ENCODE assay signal across 18 cellular contexts in genomic region chr15:42385980-42386695, GRCh38. TPM values are rescaled to one million over a fixed set of nuclear protein-coding genes. Genes with fewer than 3 reads are reported as not detected.
DNase-seq lines count a peak whose midpoint lies in the region; ATAC-seq, FAIRE-seq and TF ChIP-seq lines count a peak whose summit lies in the region.
"Had no signal": no experiment of that assay in that cellular context is flagged by ENCODE, and none has a peak within 500 bp of the region (broad histone marks: within the 10 kb centered on the region; RNA-seq: fewer than 3 reads in every experiment).

No MANE protein-coding gene starts in this region.

- CTCF ChIA-PET in H1 (lab: Charles Lee; ENCODE audit: partially characterized antibody): interaction anchor here (0.6 to 5.7 kb wide), 32 partner anchors 7 to 316 kb away, joined by 3 to 34 read pairs (median 4); partner anchors contain the start of genes GANC, PLA2G4F, TMEM87A and VPS39

- H3K79me1 ChIP-seq in H1 (ENCODE audit: low read depth, low read length): no peaks in the 10 kb centered on the region

- H3K9me3 ChIP-seq in BLaER1 (no peaks in the 10 kb centered on the region), HUES6 (ENCODE audit: control insufficient read depth, insufficient read depth, low read depth, low read length) (no peaks in the 10 kb centered on the region), H1 (ENCODE audit: insufficient read depth in 2 of 2, low read depth in 1 of 2, low read length in 1 of 2) (no peaks in the 10 kb centered on the region), mucosa of descending colon (no peaks in the 10 kb centered on the region)
- H3K9me3 ChIP-seq: MG63, SJSA1, uterus had no signal

- H3K27ac Mint-ChIP-seq in progenitor cell of endocrine pancreas: no peak overlapping the region
- no peak overlapping the region for H3K27ac Mint-ChIP-seq in activated T-helper 2 cell treated with anti-CD3 and anti-CD28 coated beads, Interferon-gamma antibody, Interleukin-2, Interleukin-4, amounts not matched to agents 10 μg/mL and 5 μg/mL and 100 μg/mL, durations not matched to agents 14 hours and 24 hours and 36 hours
- H3K27ac Mint-ChIP-seq: activated CD4-positive, alpha-beta T cell treated with anti-CD3 and anti-CD28 coated beads for 36 hours; CD4-positive, alpha-beta memory T cell; HFFc6 had no signal

- no peak for TF ChIP-seq EP300 in H1 (IDR thresholded peaks at IDR 0.05; ENCODE audit: borderline replicate concordance in 1 of 2, low read depth in 2 of 2, low read length in 2 of 2)

- peak overlapping the region; percentile 3; the same call in 1 of the 2 replicates for H2BK20ac ChIP-seq in H1 (ENCODE audit: low read length)

- no peak overlapping the region for H2AK5ac ChIP-seq in H1 (ENCODE audit: low read depth, low read length)

- WGBS in H1 (ENCODE audit: extremely low coverage in 1 of 2, insufficient coverage in 1 of 2, insufficient read length in 1 of 2, insufficient replicate concordance in 2 of 2, low coverage in 1 of 2, low lambda C conversion rate in 2 of 2, missing lambda C conversion rate in 1 of 2), 2 experiments: 92% methylated on average over 12 of the region's 12 CpGs; no CpG with 5 or more reads in 1 of the 2 experiments

- peak overlapping the region; percentile 82 for H3K4me2 ChIP-seq in BLaER1
- H3K4me2 ChIP-seq in H1 (ENCODE audit: insufficient read depth in 1 of 2, low read depth in 2 of 2, low read length in 2 of 2): no peak overlapping the region

- H3K79me2 ChIP-seq in H1 (ENCODE audit: control insufficient read depth in 1 of 2, insufficient read depth in 2 of 2, low read length in 2 of 2): no peaks in the 10 kb centered on the region

- no peaks in the 10 kb centered on the region for H3K23me2 ChIP-seq in H1 (ENCODE audit: low read depth, low read length)

- H3K4me3 ChIP-seq in BLaER1: peak overlapping the region; percentile 43
- no peak overlapping the region for H3K4me3 ChIP-seq in HUES6 (ENCODE audit: low read depth, low read length)
- H3K4me3 ChIP-seq in H1 (ENCODE audit: extremely low read depth in 1 of 4, insufficient read depth in 2 of 4, low read depth in 3 of 4, low read length in 4 of 4): no peak overlapping the region
- H3K4me3 ChIP-seq in mucosa of descending colon: no peak overlapping the region
- no peak overlapping the region for H3K4me3 ChIP-seq in H7 (ENCODE audit: insufficient read depth, low read depth, low read length)
- H3K4me3 ChIP-seq: MG63, SJSA1, uterus had no signal

- H2BK120ac ChIP-seq in H1 (replicated peaks; ENCODE audit: low read depth, low read length): no peak overlapping the region

- no peak overlapping the region for H3K4ac ChIP-seq in H1 (replicated peaks; ENCODE audit: insufficient read length, low read depth, low read length)

- no peaks in the 10 kb centered on the region for H3K36me3 Mint-ChIP-seq in progenitor cell of endocrine pancreas (ENCODE audit: insufficient read depth)
- H3K36me3 Mint-ChIP-seq in activated T-helper 2 cell treated with anti-CD3 and anti-CD28 coated beads, Interferon-gamma antibody, Interleukin-2, Interleukin-4, amounts not matched to agents 10 μg/mL and 5 μg/mL and 100 μg/mL, durations not matched to agents 14 hours and 24 hours and 36 hours (ENCODE audit: low read depth): no peaks in the 10 kb centered on the region

- H3K27ac ChIP-seq in BLaER1 (peak overlapping the region; percentile 83), HUES6 (ENCODE audit: low read depth, low read length) (no peak overlapping the region), H1 (ENCODE audit: low read depth, low read length) (no peak overlapping the region)
- H3K27ac ChIP-seq: foreskin keratinocyte, SJSA1, uterus had no signal

- ATAC-seq in mucosa of descending colon (peak; percentile 13), HG03108 (IDR thresholded peaks at IDR 0.05; ENCODE audit: unreplicated experiment) (no peak)

- TF ChIP-seq CTCF in H1 (IDR thresholded peaks at IDR 0.05; ENCODE audit: control extremely low read depth in 1 of 3, insufficient read depth in 1 of 3, low read depth in 1 of 3, low read length in 3 of 3): no peak
- no peak for TF ChIP-seq CTCF in mucosa of descending colon (IDR thresholded peaks at IDR 0.05)
- no peak for TF ChIP-seq CTCF in progenitor cell of endocrine pancreas (IDR thresholded peaks at IDR 0.05; ENCODE audit: unreplicated experiment)

- no peak for FAIRE-seq in H1 (lab: Jason Lieb, UNC)
- FAIRE-seq: endometrium had no signal

- no peak overlapping the region for H2BK12ac ChIP-seq in H1 (ENCODE audit: low read depth, low read length)

- no peak for TF ChIP-seq POLR2A in H1 (IDR thresholded peaks at IDR 0.05; ENCODE audit: control extremely low read depth in 1 of 2, low read depth in 2 of 2, low read length in 2 of 2)

- H3K9ac ChIP-seq in BLaER1 (peak overlapping the region; percentile 61), HUES6 (ENCODE audit: low read length) (peak overlapping the region; percentile 5), H1 (replicated peaks in 1 of 4; ENCODE audit: extremely low read depth in 1 of 4, low read depth in 3 of 4, low read length in 3 of 4) (no peak overlapping the region)

- no peaks in the 10 kb centered on the region for H3K9me3 Mint-ChIP-seq in progenitor cell of endocrine pancreas (ENCODE audit: low read depth)
- H3K9me3 Mint-ChIP-seq in activated T-helper 2 cell treated with anti-CD3 and anti-CD28 coated beads, Interferon-gamma antibody, Interleukin-2, Interleukin-4, amounts not matched to agents 10 μg/mL and 5 μg/mL and 100 μg/mL, durations not matched to agents 14 hours and 24 hours and 36 hours: no peaks in the 10 kb centered on the region
- H3K9me3 Mint-ChIP-seq: CD4-positive, alpha-beta memory T cell; HFFc6 had no signal

- no peak overlapping the region; the same call in 1 of the 2 replicates for H4K8ac ChIP-seq in H1 (ENCODE audit: extremely low read depth, insufficient read depth, low read length)

- H3K4me1 Mint-ChIP-seq in progenitor cell of endocrine pancreas (ENCODE audit: low read depth): no peaks in the 10 kb centered on the region
- H3K4me1 Mint-ChIP-seq in activated T-helper 2 cell treated with anti-CD3 and anti-CD28 coated beads, Interferon-gamma antibody, Interleukin-2, Interleukin-4, amounts not matched to agents 10 μg/mL and 5 μg/mL and 100 μg/mL, durations not matched to agents 14 hours and 24 hours and 36 hours (ENCODE audit: low read depth): no peaks in the 10 kb centered on the region
- H3K4me1 Mint-ChIP-seq: activated CD4-positive, alpha-beta T cell treated with anti-CD3 and anti-CD28 coated beads for 36 hours; CD4-positive, alpha-beta memory T cell had no signal

- H3K23ac ChIP-seq in H1 (ENCODE audit: insufficient read length): no peak overlapping the region

- H4K20me1 ChIP-seq in BLaER1 (no peaks in the 10 kb centered on the region), H1 (replicated peaks in 1 of 2; ENCODE audit: control insufficient read depth in 1 of 2, insufficient read depth in 2 of 2, low read length in 2 of 2) (no peaks in the 10 kb centered on the region)

- intact Hi-C loops in mucosa of descending colon (cut with DNase I, micrococcal nuclease): no loop called here
- intact Hi-C loops in activated T-helper 2 cell treated with anti-CD3 and anti-CD28 coated beads, Interferon-gamma antibody, Interleukin-2, Interleukin-4, amounts not matched to agents 10 μg/mL and 5 μg/mL and 100 μg/mL, durations not matched to agents 14 hours and 24 hours and 36 hours (cut with micrococcal nuclease): no loop called here

- H2BK15ac ChIP-seq in H1 (ENCODE audit: low read length): no peak overlapping the region; the same call in 1 of the 2 replicates

- H3K27me3 ChIP-seq in BLaER1 (no peaks in the 10 kb centered on the region), HUES6 (ENCODE audit: control insufficient read depth, insufficient read depth, low read length) (peaks cover 33% of the 10 kb centered on the region; the same call in 1 of the 2 replicates), H1 (replicated peaks in 1 of 4; ENCODE audit: control insufficient read depth in 3 of 4, extremely low read depth in 1 of 4, insufficient read depth in 3 of 4, low read length in 3 of 4) (no peaks in the 10 kb centered on the region), H7 (ENCODE audit: control insufficient read depth, insufficient read depth, low read length) (peaks cover 14% of the 10 kb centered on the region; the same call in 1 of the 2 replicates)
- H3K27me3 ChIP-seq: foreskin keratinocyte, MG63, SJSA1, uterus had no signal

- no peak overlapping the region for H4K91ac ChIP-seq in H1 (replicated peaks; ENCODE audit: insufficient read length, low read length)

- H3K18ac ChIP-seq in H1 (ENCODE audit: extremely low read depth, low read length): no peak overlapping the region

- no peaks in the 10 kb centered on the region for H3K36me3 ChIP-seq in BLaER1
- no peaks in the 10 kb centered on the region for H3K36me3 ChIP-seq in HUES6 (ENCODE audit: control insufficient read depth, insufficient read depth, low read length)
- H3K36me3 ChIP-seq in H1 (ENCODE audit: control insufficient read depth in 2 of 4, insufficient read depth in 4 of 4, low read length in 3 of 4): no peaks in the 10 kb centered on the region
- no peaks in the 10 kb centered on the region for H3K36me3 ChIP-seq in mucosa of descending colon (ENCODE audit: low read depth)
- no peaks in the 10 kb centered on the region for H3K36me3 ChIP-seq in H7 (replicated peaks; ENCODE audit: control insufficient read depth, insufficient read depth, low read length)
- H3K36me3 ChIP-seq: MG63, SJSA1, uterus had no signal

- H4K5ac ChIP-seq in H1 (ENCODE audit: insufficient read length, low read depth, low read length): no peak overlapping the region

- POLR2A ChIA-PET in H1 (lab: Charles Lee; ENCODE audit: partially characterized antibody): interaction anchor here (0.6 to 1.4 kb wide), 3 partner anchors 72 to 234 kb away, joined by 3 to 4 read pairs (median 3); no protein-coding TSS in a partner anchor

- DNase-seq in H1 (ENCODE audit: low read depth in 1 of 2, low spot score in 2 of 2) (peak in 1 of 2 experiments; percentile 48), mucosa of descending colon (no peak), H7 (no peak), progenitor cell of endocrine pancreas (ENCODE audit: low spot score, unreplicated experiment) (no peak)
- no peak for DNase-seq in activated T-helper 2 cell treated with anti-CD3 and anti-CD28 coated beads, Interferon-gamma antibody, Interleukin-2, Interleukin-4, amounts not matched to agents 10 μg/mL and 5 μg/mL and 100 μg/mL, durations not matched to agents 14 hours and 24 hours and 36 hours (ENCODE audit: low spot score)
- DNase-seq: activated gamma-delta T cell treated with Interleukin-2 at 50 U/mL for 16 hours, MG63, NCI-H187, uterus had no signal

- H3K4me1 ChIP-seq in BLaER1: peaks cover 64% of the 10 kb centered on the region
- H3K4me1 ChIP-seq in HUES6 (ENCODE audit: control insufficient read depth, insufficient read depth, low read length): peaks cover 23% of the 10 kb centered on the region
- H3K4me1 ChIP-seq in H1 (replicated peaks in 1 of 4; ENCODE audit: control insufficient read depth in 3 of 4, insufficient read depth in 4 of 4, low read length in 3 of 4): peaks cover 0 to 12% (median 4%) of the 10 kb centered on the region in 4 experiments; a peak in 5 of 7 replicates
- no peaks in the 10 kb centered on the region for H3K4me1 ChIP-seq in mucosa of descending colon (ENCODE audit: low read depth)
- H3K4me1 ChIP-seq: foreskin keratinocyte, uterus had no signal

- no peak overlapping the region for H3K14ac ChIP-seq in H1 (ENCODE audit: insufficient read length)

- peak overlapping the region; percentile 86 for H2AFZ ChIP-seq in H1 (ENCODE audit: low read length)

- no peak overlapping the region for H3K4me3 Mint-ChIP-seq in progenitor cell of endocrine pancreas (ENCODE audit: low read depth)
- no peak overlapping the region for H3K4me3 Mint-ChIP-seq in activated T-helper 2 cell treated with anti-CD3 and anti-CD28 coated beads, Interferon-gamma antibody, Interleukin-2, Interleukin-4, amounts not matched to agents 10 μg/mL and 5 μg/mL and 100 μg/mL, durations not matched to agents 14 hours and 24 hours and 36 hours (ENCODE audit: low read depth)
- H3K4me3 Mint-ChIP-seq: activated CD4-positive, alpha-beta T cell treated with anti-CD3 and anti-CD28 coated beads for 36 hours; HFFc6 had no signal

- H3K27me3 Mint-ChIP-seq in progenitor cell of endocrine pancreas: peaks cover 14% of the 10 kb centered on the region
- H3K27me3 Mint-ChIP-seq in activated T-helper 2 cell treated with anti-CD3 and anti-CD28 coated beads, Interferon-gamma antibody, Interleukin-2, Interleukin-4, amounts not matched to agents 10 μg/mL and 5 μg/mL and 100 μg/mL, durations not matched to agents 14 hours and 24 hours and 36 hours (ENCODE audit: low read depth): no peaks in the 10 kb centered on the region
- H3K27me3 Mint-ChIP-seq: activated CD4-positive, alpha-beta T cell treated with anti-CD3 and anti-CD28 coated beads for 36 hours; CD4-positive, alpha-beta memory T cell had no signal

- H2BK5ac ChIP-seq in H1 (ENCODE audit: low read depth, low read length): peak overlapping the region; percentile 5; the same call in 1 of the 2 replicates

- TF ChIP-seq RAD21 in H1 (IDR thresholded peaks at IDR 0.05 in 1 of 2, conservative IDR thresholded peaks at IDR 0.05 in 1 of 2; ENCODE audit: low read depth in 2 of 2, low read length in 2 of 2): no peak

- H3K56ac ChIP-seq in H1 (replicated peaks; ENCODE audit: insufficient read length, low read depth, low read length): no peak overlapping the region

RNA-seq across cellular contexts. Expression of gene CAPN3, which starts 26.8 kb away (rescaled TPM):
- 0.75 and 0.80 TPM in 2 replicates for total RNA-seq in H1 (2021; fragmentation: NEBNext Ultra II Directional; extraction: Animal tissue kit (Norgen Biotek cat#: 25700))
- polyA plus RNA-seq in H1 (2011; rRNA removed): 2.0 and 2.1 TPM in 2 replicates
- polyA plus RNA-seq in H1 (2011; cell fraction: cytosol; rRNA removed): 3.2 TPM
- polyA plus RNA-seq in H1 (2011; cell fraction: nucleus; rRNA removed): 11.0 TPM
- polyA plus RNA-seq in H1 (2012, experiment 1 of 2): 1.1 to 2.2 TPM (median 1.8 TPM) in 4 replicates
- not detected for polyA plus RNA-seq in H1 (2012, experiment 2 of 2)
- polyA plus RNA-seq in H1 (2013, experiment 1 of 2): 0.65 TPM
- polyA plus RNA-seq in H1 (2013, experiment 2 of 2): 0.79 TPM
- 0.60 and 2.6 TPM in 2 replicates for polyA minus RNA-seq in H1 (2011; rRNA and poly(A)+ RNA removed)
- not detected for polyA minus RNA-seq in H1 (2011; cell fraction: cytosol; rRNA and poly(A)+ RNA removed)
- polyA minus RNA-seq in H1 (2011; cell fraction: nucleus; rRNA and poly(A)+ RNA removed): 1.9 TPM
- total RNA-seq in mucosa of descending colon (10 to 100 TPM; 11.6 to 21.5 (median 16.1) TPM), progenitor cell of endocrine pancreas (2.9 and 3.7 TPM in 2 replicates)
- not detected in 2 replicates for total RNA-seq in H7 (2014; rRNA removed; shearing (Covaris generic))
- 1.2 and 1.8 TPM in 2 replicates for total RNA-seq in activated T-helper 2 cell treated with anti-CD3 and anti-CD28 coated beads, Interferon-gamma antibody, Interleukin-2, Interleukin-4, amounts not matched to agents 10 μg/mL and 5 μg/mL and 100 μg/mL, durations not matched to agents 14 hours and 24 hours and 36 hours

Comparison
In these comparisons a context has a peak if more than half of its experiments do, and no peak if none do; other contexts are left out.
1. H3K9ac ChIP-seq: peak in BLaER1 (single experiment) and HUES6 (single experiment); none in H1 (0 of 4).